In genomic region chr3:172129868-172130751, GRCh38 we compare ENCODE assay signal across 8 cellular contexts.
DNase-seq lines count a peak whose midpoint lies in the region; ATAC-seq and TF ChIP-seq lines count a peak whose summit lies in the region.

No MANE protein-coding gene starts in this region.

- POLR2A ChIA-PET in activated CD4-positive, alpha-beta T cell treated with anti-CD3 and anti-CD28 coated beads for 36 hours (lab: Charles Lee) = no interaction called here

- CTCF ChIA-PET in activated CD4-positive, alpha-beta T cell treated with anti-CD3 and anti-CD28 coated beads for 36 hours (lab: Charles Lee) = no interaction called here

- H2AFZ ChIP-seq in MM.1S (ENCODE audit: low read length) = no peak overlapping the region

- H4K20me1 ChIP-seq in BLaER1 treated with 17β-estradiol and CSF1 and Interleukin-3, amounts not matched to agents 10 nM and 100 nM = peaks cover 0 to 22% (median 0%) of the 10 kb centered on the region in 11 experiments; a peak in 2 of 22 replicates
- H4K20me1 ChIP-seq in MM.1S (ENCODE audit: insufficient read depth, low read length) = no peaks in the 10 kb centered on the region

- TF ChIP-seq CTCF in MM.1S (IDR thresholded peaks at IDR 0.05; ENCODE audit: low read length) = no peak

- peak; percentile 75 for ATAC-seq in activated CD4-positive, alpha-beta T cell treated with anti-CD3 and anti-CD28 coated beads for 36 hours

- H3K36me3 ChIP-seq in BLaER1 treated with 17β-estradiol and CSF1 and Interleukin-3, amounts not matched to agents 10 nM and 100 nM = peaks cover 0 to 54% (median 27%) of the 10 kb centered on the region in 11 experiments; a peak in 18 of 22 replicates
- no peaks in the 10 kb centered on the region for H3K36me3 ChIP-seq in stomach smooth muscle (ENCODE audit: control insufficient read depth in 2 of 2, insufficient read depth in 2 of 2, low read length in 2 of 2)
- 0 out of 2 replicates have a peak, but pooled peaks cover 5% of the 10 kb centered on the region for H3K36me3 ChIP-seq in MM.1S (replicated peaks; ENCODE audit: insufficient read depth, low read length)

- no peak overlapping the region; a peak in 1 of 20 replicates for H3K4me3 ChIP-seq in BLaER1 treated with 17β-estradiol and CSF1 and Interleukin-3, amounts not matched to agents 10 nM and 100 nM
- H3K4me3 ChIP-seq in stomach smooth muscle (ENCODE audit: low read length in 2 of 2) (no peak overlapping the region), MM.1S (ENCODE audit: low read length) (no peak overlapping the region)

- H3K9me3 ChIP-seq in BLaER1 treated with 17β-estradiol and CSF1 and Interleukin-3, amounts not matched to agents 10 nM and 100 nM (replicated peaks in 1 of 11) = peaks cover 0 to 10% (median 0%) of the 10 kb centered on the region in 11 experiments; a peak in 2 of 22 replicates
- H3K9me3 ChIP-seq in stomach smooth muscle (ENCODE audit: control insufficient read depth in 2 of 2, low read length in 2 of 2) (no peaks in the 10 kb centered on the region), MM.1S (replicated peaks; ENCODE audit: insufficient read depth, low read length) (no peaks in the 10 kb centered on the region)

- H3K9me2 ChIP-seq in MM.1S (replicated peaks; ENCODE audit: insufficient read depth, low read length) = no peaks in the 10 kb centered on the region

- intact Hi-C loops in activated CD4-positive, alpha-beta T cell treated with anti-CD3 and anti-CD28 coated beads for 36 hours (cut with DNase I, micrococcal nuclease) = loop anchor here in 1 of 2 experiments (1.0 kb wide), 1 partner anchor 23 kb away; no protein-coding TSS in a partner anchor

- peaks cover 1% of the 10 kb centered on the region for H3K36me3 Mint-ChIP-seq in activated CD4-positive, alpha-beta T cell treated with anti-CD3 and anti-CD28 coated beads for 36 hours (ENCODE audit: low read depth)

- H3K9ac ChIP-seq in BLaER1 treated with 17β-estradiol and CSF1 and Interleukin-3, amounts not matched to agents 10 nM and 100 nM = peak overlapping the region in 10 of 11 experiments; percentile 40 to 82 (median 66); a peak in 15 of 22 replicates
- H3K9ac ChIP-seq in stomach smooth muscle (ENCODE audit: low read length in 2 of 2) (no peak overlapping the region), MM.1S (ENCODE audit: low read length) (no peak overlapping the region)

- no peak overlapping the region for H3K4me3 Mint-ChIP-seq in activated CD4-positive, alpha-beta T cell treated with anti-CD3 and anti-CD28 coated beads for 36 hours

- no peaks in the 10 kb centered on the region for H3K27me3 ChIP-seq in BLaER1 treated with 17β-estradiol and CSF1 and Interleukin-3, amounts not matched to agents 10 nM and 100 nM
- no peaks in the 10 kb centered on the region for H3K27me3 ChIP-seq in stomach smooth muscle (ENCODE audit: control insufficient read depth in 1 of 2, insufficient read depth in 2 of 2, low read length in 2 of 2)
- no peaks in the 10 kb centered on the region for H3K27me3 ChIP-seq in MM.1S (replicated peaks; ENCODE audit: insufficient read depth, low read length)

- no peaks in the 10 kb centered on the region for H3K9me3 Mint-ChIP-seq in activated CD4-positive, alpha-beta T cell treated with anti-CD3 and anti-CD28 coated beads for 36 hours (ENCODE audit: low read depth)

- peak overlapping the region; percentile 61 to 99 (median 81) for H3K27ac ChIP-seq in BLaER1 treated with 17β-estradiol and CSF1 and Interleukin-3, amounts not matched to agents 10 nM and 100 nM
- H3K27ac ChIP-seq in stomach smooth muscle (ENCODE audit: low read length) (peak overlapping the region; percentile 18), MM.1S (ENCODE audit: low read length) (no peak overlapping the region)

- no peaks in the 10 kb centered on the region for H3K27me3 Mint-ChIP-seq in activated CD4-positive, alpha-beta T cell treated with anti-CD3 and anti-CD28 coated beads for 36 hours

- peak overlapping the region in 9 of 11 experiments; percentile 14 to 92 (median 80); a peak in 19 of 22 replicates for H3K4me2 ChIP-seq in BLaER1 treated with 17β-estradiol and CSF1 and Interleukin-3, amounts not matched to agents 10 nM and 100 nM
- no peak overlapping the region for H3K4me2 ChIP-seq in MM.1S (ENCODE audit: low read depth, low read length)

- peaks cover 43% of the 10 kb centered on the region for H3K4me1 Mint-ChIP-seq in activated CD4-positive, alpha-beta T cell treated with anti-CD3 and anti-CD28 coated beads for 36 hours

- peak overlapping the region; percentile 56 for H3K27ac Mint-ChIP-seq in activated CD4-positive, alpha-beta T cell treated with anti-CD3 and anti-CD28 coated beads for 36 hours

- H3K4me1 ChIP-seq in BLaER1 treated with 17β-estradiol and CSF1 and Interleukin-3, amounts not matched to agents 10 nM and 100 nM = peaks cover 4 to 96% (median 66%) of the 10 kb centered on the region in 10 experiments; a peak in 18 of 20 replicates
- H3K4me1 ChIP-seq in stomach smooth muscle (ENCODE audit: control insufficient read depth, insufficient read depth, low read length) (peaks cover 16% of the 10 kb centered on the region), MM.1S (ENCODE audit: low read length) (peaks cover 32% of the 10 kb centered on the region)

- DNase-seq in LHCN-M2 (ENCODE audit: low read depth) = peak; percentile 99
- peak; percentile 72 for DNase-seq in activated CD4-positive, alpha-beta T cell treated with anti-CD3 and anti-CD28 coated beads for 36 hours
- DNase-seq in dermis microvascular lymphatic vessel endothelial cell (ENCODE audit: low read depth in 2 of 2) = peak; percentile 91 to 98
- DNase-seq in mesenteric fat pad (ENCODE audit: low spot score) = peak; percentile 93
- DNase-seq in MM.1S = no peak
- no peak for DNase-seq in middle frontal gyrus (ENCODE audit: extremely low spot score, low spot score)

- peaks cover 98% of the 10 kb centered on the region for H3K79me2 ChIP-seq in MM.1S (ENCODE audit: low read length)

- peaks cover 14% of the 10 kb centered on the region for H3F3A ChIP-seq in MM.1S (ENCODE audit: insufficient read depth, low read length)

Comparison
In these comparisons a context has a peak if more than half of its experiments do, and no peak if none do; other contexts are left out.
1. H3K9ac ChIP-seq: peak in BLaER1 treated with 17β-estradiol and CSF1 and Interleukin-3, amounts not matched to agents 10 nM and 100 nM (10 of 11); none in stomach smooth muscle (0 of 2) and MM.1S (single experiment).
2. DNase-seq: peak in LHCN-M2 (single experiment), activated CD4-positive, alpha-beta T cell treated with anti-CD3 and anti-CD28 coated beads for 36 hours (single experiment), dermis microvascular lymphatic vessel endothelial cell (2 of 2) and mesenteric fat pad (single experiment); none in MM.1S (single experiment) and middle frontal gyrus (single experiment).